26 cellular contexts compared by ENCODE assay signal in the genomic region with DNA sequence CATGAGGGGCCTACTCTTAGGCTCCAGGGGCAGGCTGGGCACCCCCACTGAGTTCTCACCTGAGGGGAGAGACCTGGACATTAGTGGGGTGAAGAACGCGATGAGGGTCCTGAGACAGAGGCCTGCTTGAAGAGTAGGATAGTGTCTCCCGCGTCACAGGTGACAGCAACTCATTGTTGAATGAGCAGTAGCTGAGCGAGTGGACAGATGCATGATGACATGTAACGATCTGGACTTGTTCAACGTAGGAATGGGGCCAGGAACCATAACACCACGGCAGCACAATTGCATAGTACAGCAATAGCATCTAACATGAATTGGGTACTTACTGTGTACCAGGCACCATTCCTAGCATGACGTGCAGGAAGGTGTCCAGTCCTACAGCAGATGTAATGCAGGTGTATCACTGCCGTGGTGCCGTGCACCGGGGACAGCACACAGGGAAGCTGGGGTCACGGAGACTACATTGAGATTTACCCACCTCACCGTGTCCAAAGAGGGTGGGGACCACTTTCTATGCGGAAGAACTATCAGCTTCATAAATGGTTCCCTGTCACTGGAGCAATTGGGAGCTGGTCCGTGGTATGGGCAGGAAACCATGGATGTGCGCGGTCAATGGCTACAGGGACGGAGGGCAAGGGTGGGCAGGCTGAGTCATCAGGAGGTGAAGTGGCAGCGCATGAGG.
DNase-seq lines count a peak whose midpoint lies in the region; ATAC-seq, FAIRE-seq and TF ChIP-seq lines count a peak whose summit lies in the region.
"Had no signal": no experiment of that assay in that cellular context is flagged by ENCODE, and none has a peak within 500 bp of the region (broad histone marks: within the 10 kb centered on the region; RNA-seq: fewer than 3 reads in every experiment).

No MANE protein-coding gene starts in this region.

- no peak overlapping the region for H2BK120ac ChIP-seq in neuronal stem cell (ENCODE audit: low read depth, low read length)

- H3K27me3 ChIP-seq in bronchial epithelial cell (ENCODE audit: control insufficient read depth, insufficient read depth, low read length) (no peaks in the 10 kb centered on the region), neuronal stem cell (ENCODE audit: control insufficient read depth in 3 of 3, insufficient read depth in 3 of 3, low read depth in 1 of 3, low read length in 3 of 3) (no peaks in the 10 kb centered on the region)
- no peaks in the 10 kb centered on the region for H3K27me3 ChIP-seq in CD8-positive, alpha-beta T cell (ENCODE audit: insufficient read depth, low read length)
- H3K27me3 ChIP-seq: SJCRH30 had no signal

- no peak overlapping the region for H3K4me2 ChIP-seq in neuronal stem cell (ENCODE audit: insufficient read depth, low read length, poor library complexity, severe bottlenecking)
- H3K4me2 ChIP-seq: A549, KMS-11 had no signal

- TF ChIP-seq CTCF in bronchial epithelial cell (IDR thresholded peaks at IDR 0.05; ENCODE audit: insufficient read depth, low read length, severe bottlenecking) (no peak), type B pancreatic cell (conservative IDR thresholded peaks at IDR 0.05) (no peak)
- TF ChIP-seq CTCF in CD8-positive, alpha-beta T cell (IDR thresholded peaks at IDR 0.05) = no peak

- H3K4me3 Mint-ChIP-seq in type B pancreatic cell = no peak overlapping the region
- H3K4me3 Mint-ChIP-seq in CD8-positive, alpha-beta T cell = no peak overlapping the region
- H3K4me3 Mint-ChIP-seq: B cell; CD8-positive, alpha-beta memory T cell; IgD-negative memory B cell had no signal

- no peak overlapping the region for H3K18ac ChIP-seq in neuronal stem cell (ENCODE audit: low read length)

- H3K4ac ChIP-seq in neuronal stem cell (ENCODE audit: low read length) = no peak overlapping the region

- peaks cover 0 to 3% of the 10 kb centered on the region in 2 donors for H3K9me3 ChIP-seq in neuronal stem cell (replicated peaks in 1 of 2; ENCODE audit: control insufficient read depth in 2 of 2, insufficient read depth in 1 of 2, low read depth in 1 of 2, low read length in 2 of 2)
- H3K9me3 ChIP-seq in CD8-positive, alpha-beta T cell (ENCODE audit: low read length) = no peaks in the 10 kb centered on the region
- H3K9me3 ChIP-seq: SJCRH30 had no signal

- H2AFZ ChIP-seq in neuronal stem cell (ENCODE audit: low read length) = no peak overlapping the region

- intact Hi-C loops in CD8-positive, alpha-beta T cell (cut with DNase I, micrococcal nuclease) = no loop called here

- H2BK5ac ChIP-seq in neuronal stem cell (ENCODE audit: low read length) = no peak overlapping the region

- H3K36me3 ChIP-seq in bronchial epithelial cell (ENCODE audit: control insufficient read depth, insufficient read depth, low read length) (no peaks in the 10 kb centered on the region), neuronal stem cell (replicated peaks in 1 of 2; ENCODE audit: control insufficient read depth in 2 of 2, insufficient read depth in 2 of 2, low read length in 2 of 2) (no peaks in the 10 kb centered on the region)
- H3K36me3 ChIP-seq in CD8-positive, alpha-beta T cell (ENCODE audit: insufficient read depth, low read length) = no peaks in the 10 kb centered on the region
- H3K36me3 ChIP-seq: SJCRH30 had no signal

- peak; percentile 70 for FAIRE-seq in bronchial epithelial cell (lab: Jason Lieb, UNC)
- FAIRE-seq: A549, GM12891, H1 had no signal

- no peaks in the 10 kb centered on the region for H3K9me3 Mint-ChIP-seq in type B pancreatic cell
- H3K9me3 Mint-ChIP-seq in CD8-positive, alpha-beta T cell = peaks cover 2% of the 10 kb centered on the region

- H3K4me1 Mint-ChIP-seq in type B pancreatic cell (ENCODE audit: unreplicated experiment) = no peaks in the 10 kb centered on the region
- H3K4me1 Mint-ChIP-seq in CD8-positive, alpha-beta T cell (ENCODE audit: low read depth) = no peaks in the 10 kb centered on the region
- H3K4me1 Mint-ChIP-seq: B cell; CD8-positive, alpha-beta memory T cell; IgD-negative memory B cell had no signal

- no peak overlapping the region for H3K27ac Mint-ChIP-seq in type B pancreatic cell
- H3K27ac Mint-ChIP-seq in CD8-positive, alpha-beta T cell = no peak overlapping the region
- H3K27ac Mint-ChIP-seq: B cell; CD8-positive, alpha-beta memory T cell; IgD-negative memory B cell had no signal

- no peak overlapping the region for H4K91ac ChIP-seq in neuronal stem cell (ENCODE audit: low read depth, low read length, poor library complexity)

- DNase-seq in bronchial epithelial cell (ENCODE audit: low read depth) = no peak
- DNase-seq in ecto neural progenitor cell (ENCODE audit: low spot score) = peak; percentile 23
- DNase-seq in neuronal stem cell (ENCODE audit: low spot score) = no peak
- DNase-seq in type B pancreatic cell (ENCODE audit: extremely low spot score, unreplicated experiment) = peak; percentile 53
- no peak for DNase-seq in GOT3 (lab: John Stamatoyannopoulos, UW)
- no peak for DNase-seq in NCI-H82 treated with DMSO at 0.1 percent for 48 hours (lab: John Stamatoyannopoulos, UW; ENCODE audit: unreplicated experiment)
- DNase-seq in CD8-positive, alpha-beta T cell = no peak
- DNase-seq: CD8-positive, alpha-beta memory T cell; DMS79 treated with DMSO at 0.1 percent for 48 hours; GF-D8; HCEC 1CT; MM.1S; NCI-H2029; NCI-H446; NCI-H524 treated with DMSO at 0.1 percent for 48 hours; NCI-H774; NK-92 treated with Interleukin-12 subunit alpha and Interleukin-12 subunit beta, amount 100 ng/mL, for 24 hours; PC-3; SJCRH30 had no signal

- H3K27ac ChIP-seq in neuronal stem cell (replicated peaks; ENCODE audit: low read length) = no peak overlapping the region
- no peak overlapping the region for H3K27ac ChIP-seq in CD8-positive, alpha-beta T cell (ENCODE audit: low read depth, low read length)
- H3K27ac ChIP-seq: A549, C4-2B, KMS-11, SJCRH30 had no signal

- ATAC-seq in CD8-positive, alpha-beta T cell = no peak
- ATAC-seq: A549, PC-3 had no signal

- H2BK15ac ChIP-seq in neuronal stem cell (ENCODE audit: low read length) = no peak overlapping the region

- H3K27me3 Mint-ChIP-seq in type B pancreatic cell = peaks cover 4% of the 10 kb centered on the region
- peaks cover 14% of the 10 kb centered on the region for H3K27me3 Mint-ChIP-seq in CD8-positive, alpha-beta T cell (ENCODE audit: low read depth)

- H3K14ac ChIP-seq in neuronal stem cell (ENCODE audit: low read length) = peak overlapping the region; percentile 22

- H2AK5ac ChIP-seq in neuronal stem cell (ENCODE audit: low read depth, low read length) = no peak overlapping the region

- H3K9ac ChIP-seq in neuronal stem cell (ENCODE audit: low read depth, low read length, poor library complexity) = peak overlapping the region; percentile 46
- H3K9ac ChIP-seq: KMS-11 had no signal

- H3K79me1 ChIP-seq in neuronal stem cell (ENCODE audit: low read depth, low read length) = no peaks in the 10 kb centered on the region

- POLR2A ChIA-PET in CD8-positive, alpha-beta T cell (lab: Charles Lee) = no interaction called here

- H3K23ac ChIP-seq in neuronal stem cell (ENCODE audit: low read depth, low read length, poor library complexity) = no peak overlapping the region

- H4K8ac ChIP-seq in neuronal stem cell (ENCODE audit: low read depth, low read length) = no peak overlapping the region

- no peak overlapping the region for H2BK12ac ChIP-seq in neuronal stem cell (ENCODE audit: low read length)

- no peaks in the 10 kb centered on the region for H3K36me3 Mint-ChIP-seq in type B pancreatic cell
- H3K36me3 Mint-ChIP-seq in CD8-positive, alpha-beta T cell = no peaks in the 10 kb centered on the region
- H3K36me3 Mint-ChIP-seq: CD8-positive, alpha-beta memory T cell; IgD-negative memory B cell had no signal

- whole genome bisulfite sequencing in neuronal stem cell (ENCODE audit: extremely low coverage in 2 of 2, insufficient read length in 2 of 2, insufficient replicate concordance in 1 of 2), 2 donors = no CpG with 5 or more reads among the region's 20 CpGs

- CTCF ChIA-PET in CD8-positive, alpha-beta T cell (lab: Charles Lee) = no interaction called here

- H3K4me1 ChIP-seq in neuronal stem cell (ENCODE audit: control insufficient read depth in 2 of 2, insufficient read depth in 1 of 2, low read depth in 1 of 2, low read length in 2 of 2) = peaks cover 0 to 4% of the 10 kb centered on the region in 2 donors
- H3K4me1 ChIP-seq in CD8-positive, alpha-beta T cell (ENCODE audit: insufficient read depth, low read length) = no peaks in the 10 kb centered on the region
- H3K4me1 ChIP-seq: A549, SJCRH30 had no signal

- H3K4me3 ChIP-seq in bronchial epithelial cell (ENCODE audit: low read depth, low read length) (no peak overlapping the region), neuronal stem cell (ENCODE audit: low read length in 2 of 2) (no peak overlapping the region)
- H3K4me3 ChIP-seq in CD8-positive, alpha-beta T cell (ENCODE audit: low read depth, low read length) = no peak overlapping the region
- H3K4me3 ChIP-seq: A549, SJCRH30 had no signal

Comparison
In these comparisons a context has a peak if more than half of its experiments do, and no peak if none do; other contexts are left out.
1. DNase-seq: peak in ecto neural progenitor cell (single experiment) and type B pancreatic cell (single experiment); none in bronchial epithelial cell (single experiment), neuronal stem cell (single experiment), GOT3 (single experiment), NCI-H82 treated with DMSO at 0.1 percent for 48 hours (single experiment) and CD8-positive, alpha-beta T cell (0 of 7).